Comparison of ENCODE assay signal across 23 cellular contexts in the genomic region with DNA sequence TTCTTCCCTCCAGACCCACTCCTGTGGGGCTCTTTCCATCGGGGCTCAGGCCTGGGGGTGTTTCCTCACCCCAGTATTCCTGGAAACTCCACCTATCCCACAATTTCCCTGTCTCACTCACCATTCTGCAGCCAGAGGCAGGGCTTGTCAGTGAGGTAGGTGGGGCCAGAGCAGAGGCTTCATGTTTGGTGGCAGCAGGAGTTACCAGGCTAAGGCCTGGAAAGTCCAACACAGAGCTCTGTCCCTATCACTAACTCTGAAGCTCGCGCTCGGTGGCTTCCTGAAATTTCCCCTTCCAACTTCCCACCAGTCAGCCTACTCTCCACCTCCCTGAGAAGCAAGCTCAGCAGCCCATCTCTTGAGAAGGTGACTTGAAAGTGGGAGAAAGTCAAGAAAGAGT. TPM values are rescaled to one million over a fixed set of nuclear protein-coding genes. Genes with fewer than 3 reads are reported as not detected.
"Had no signal": no experiment of that assay in that cellular context is flagged by ENCODE, and none has a peak within 500 bp of the region (broad histone marks: within the 10 kb centered on the region; RNA-seq: fewer than 3 reads in every experiment).

No MANE protein-coding gene starts in this region.

- H3K27ac Mint-ChIP-seq: IgD-negative memory B cell had no signal

- H3K9me3 ChIP-seq: SJSA1 had no signal

- ATAC-seq: K562, Panc1, PC-3, SK-N-SH treated with all-trans-retinoic acid at 6 μM for 48 hours had no signal

- H3K4me1 ChIP-seq: SJSA1 had no signal

- H3K36me3 ChIP-seq: SJSA1 had no signal

- H3K4me3 Mint-ChIP-seq: IgD-negative memory B cell had no signal

- FAIRE-seq: K562 had no signal

- H3K27me3 ChIP-seq: SJSA1 had no signal

- H3K4me3 ChIP-seq: K562, SJSA1 had no signal

- DNase-seq: Kasumi-1, MM.1S, NCI-H1092 treated with DMSO at 0.1 percent for 48 hours, NCI-H1436, NCI-H187, NCI-H2029, NCI-H2081 treated with DMSO at 0.1 percent for 48 hours, NCI-H2171, NCI-H226, NCI-H446, NCI-H510A, NCI-H524 treated with DMSO at 0.1 percent for 48 hours, NCI-H69, NCI-H774, PC-3, Right ventricle myocardium superior, SIG-M5 had no signal

- H3K4me2 ChIP-seq: KMS-11 had no signal

- H3K9me3 Mint-ChIP-seq: IgD-negative memory B cell had no signal

- H3K9ac ChIP-seq: KMS-11 had no signal

- H3K27ac ChIP-seq: KMS-11, SJSA1 had no signal

RNA-seq across cellular contexts. Expression of a gene that starts 44.2 kb away (rescaled TPM):
- polyA plus RNA-seq: IgD-negative memory B cell had no signal
